1 cellular context compared by ENCODE assay signal in the genomic region with DNA sequence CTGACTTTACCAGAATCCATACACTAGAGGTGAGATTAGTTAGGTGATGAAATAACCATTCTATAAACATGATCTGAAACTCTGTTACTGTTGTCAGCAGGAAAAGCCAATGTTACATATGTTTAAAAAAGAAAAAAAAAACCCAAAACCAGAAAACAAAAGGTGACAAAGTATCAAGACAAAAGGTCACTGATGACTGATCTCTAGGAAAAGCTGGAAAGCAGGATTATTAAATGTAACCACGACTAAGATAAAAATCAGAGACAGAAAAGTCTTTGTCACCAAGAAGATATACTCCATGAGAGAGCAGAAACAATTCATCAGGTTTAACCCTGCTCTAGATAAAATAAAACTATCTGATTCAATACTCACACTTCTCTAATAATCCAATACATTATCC.
TF ChIP-seq lines count a peak whose summit lies in the region.

No MANE protein-coding gene starts in this region.

TF ChIP-seq in HepG2, 621 proteins besides CTCF, POLR2A, EP300 and RAD21:
- TF ChIP-seq NPAS2 (CRISPR knock-in tag; IDR thresholded peaks at IDR 0.05; ENCODE audit: borderline replicate concordance) (no peak), BCL6 (CRISPR knock-in tag; IDR thresholded peaks at IDR 0.05) (peak; percentile 50; the same call in 1 of the 2 replicates)
